15 cellular contexts compared by ENCODE assay signal in the genomic region with DNA sequence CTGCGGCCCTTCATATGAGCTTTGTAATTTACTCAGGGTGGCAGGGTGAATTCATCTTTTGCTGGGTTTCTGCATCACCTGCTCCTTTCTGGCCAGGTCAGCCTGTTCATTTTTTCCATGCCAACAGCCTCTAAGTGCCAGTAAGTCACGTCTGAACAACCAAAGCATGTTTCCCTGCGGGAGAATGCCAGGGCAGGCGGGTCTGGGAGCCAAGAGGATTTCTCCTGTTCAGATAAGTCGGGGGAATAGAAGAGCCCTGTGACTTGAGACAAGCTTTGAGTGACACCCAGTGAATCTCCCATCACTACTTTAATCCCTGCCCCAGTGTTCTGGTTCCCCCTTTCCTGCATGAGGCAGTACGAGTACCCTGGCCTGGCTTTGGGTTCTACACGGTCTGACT.
A peak's percentile ranks its signal among the peaks of the same experiment; 100 is the strongest.
DNase-seq lines count a peak whose midpoint lies in the region; ATAC-seq, FAIRE-seq and TF ChIP-seq lines count a peak whose summit lies in the region.
"Had no signal": no experiment of that assay in that cellular context is flagged by ENCODE, and none has a peak within 500 bp of the region (broad histone marks: within the 10 kb centered on the region; RNA-seq: fewer than 3 reads in every experiment).

No MANE protein-coding gene starts in this region.

- H3K27ac Mint-ChIP-seq in activated T-helper 1 cell treated with anti-CD3 and anti-CD28 coated beads, Interleukin-12 subunit alpha, Interleukin-12 subunit beta, Interleukin-2, Interleukin-4 antibody, amounts not matched to agents 30 ng/mL and 10 ng/mL and 1 ng/mL, durations not matched to agents 14 hours and 24 hours and 36 hours, result peak overlapping the region; percentile 71

- peak overlapping the region; percentile 97 for H3K4me2 ChIP-seq in skeletal muscle satellite cell (ENCODE audit: low read length)

- H3K4me1 Mint-ChIP-seq in activated T-helper 1 cell treated with anti-CD3 and anti-CD28 coated beads, Interleukin-12 subunit alpha, Interleukin-12 subunit beta, Interleukin-2, Interleukin-4 antibody, amounts not matched to agents 30 ng/mL and 10 ng/mL and 1 ng/mL, durations not matched to agents 14 hours and 24 hours and 36 hours (ENCODE audit: low read depth), result peaks cover 57% of the 10 kb centered on the region

- ATAC-seq in GM18498 (IDR thresholded peaks at IDR 0.05; ENCODE audit: unreplicated experiment) (no peak), GM19463 (IDR thresholded peaks at IDR 0.05; ENCODE audit: unreplicated experiment) (no peak), HG03442 (IDR thresholded peaks at IDR 0.05; ENCODE audit: unreplicated experiment) (no peak)
- ATAC-seq: effector memory CD8-positive, alpha-beta T cell had no signal

- H3K27me3 ChIP-seq in skeletal muscle satellite cell (ENCODE audit: control insufficient read depth, insufficient read depth, low read length), result no peaks in the 10 kb centered on the region
- H3K27me3 ChIP-seq: tibial nerve had no signal

- H3K36me3 Mint-ChIP-seq in activated T-helper 1 cell treated with anti-CD3 and anti-CD28 coated beads, Interleukin-12 subunit alpha, Interleukin-12 subunit beta, Interleukin-2, Interleukin-4 antibody, amounts not matched to agents 30 ng/mL and 10 ng/mL and 1 ng/mL, durations not matched to agents 14 hours and 24 hours and 36 hours (ENCODE audit: low read depth), result no peaks in the 10 kb centered on the region

- H3K4me1 ChIP-seq in kidney (ENCODE audit: control insufficient read depth in 1 of 2, insufficient read depth in 1 of 2, low read depth in 1 of 2, low read length in 2 of 2), result peaks cover 31 to 39% of the 10 kb centered on the region in 2 donors
- H3K4me1 ChIP-seq in skeletal muscle satellite cell (ENCODE audit: control insufficient read depth, insufficient read depth, low read length), result peaks cover 78% of the 10 kb centered on the region

- H3K9me3 Mint-ChIP-seq in activated T-helper 1 cell treated with anti-CD3 and anti-CD28 coated beads, Interleukin-12 subunit alpha, Interleukin-12 subunit beta, Interleukin-2, Interleukin-4 antibody, amounts not matched to agents 30 ng/mL and 10 ng/mL and 1 ng/mL, durations not matched to agents 14 hours and 24 hours and 36 hours, result no peaks in the 10 kb centered on the region
- H3K9me3 Mint-ChIP-seq: effector memory CD8-positive, alpha-beta T cell had no signal

- peak overlapping the region; percentile 61 to 68 for H3K27ac ChIP-seq in kidney (ENCODE audit: low read depth in 2 of 2, low read length in 2 of 2)

- no peak for TF ChIP-seq CTCF in kidney (IDR thresholded peaks at IDR 0.05; ENCODE audit: borderline replicate concordance, extremely low read depth, insufficient read depth)

- H3K4me3 Mint-ChIP-seq in activated T-helper 1 cell treated with anti-CD3 and anti-CD28 coated beads, Interleukin-12 subunit alpha, Interleukin-12 subunit beta, Interleukin-2, Interleukin-4 antibody, amounts not matched to agents 30 ng/mL and 10 ng/mL and 1 ng/mL, durations not matched to agents 14 hours and 24 hours and 36 hours, result no peak overlapping the region

- H3K27me3 Mint-ChIP-seq in activated T-helper 1 cell treated with anti-CD3 and anti-CD28 coated beads, Interleukin-12 subunit alpha, Interleukin-12 subunit beta, Interleukin-2, Interleukin-4 antibody, amounts not matched to agents 30 ng/mL and 10 ng/mL and 1 ng/mL, durations not matched to agents 14 hours and 24 hours and 36 hours (ENCODE audit: insufficient read depth), result no peaks in the 10 kb centered on the region
- H3K27me3 Mint-ChIP-seq: progenitor cell of endocrine pancreas had no signal

- H3K9ac ChIP-seq in kidney (ENCODE audit: low read length in 2 of 2) (no peak overlapping the region), skeletal muscle satellite cell (ENCODE audit: low read depth, low read length) (peak overlapping the region; percentile 89)

- no peaks in the 10 kb centered on the region for H3K36me3 ChIP-seq in kidney (ENCODE audit: control insufficient read depth in 1 of 2, insufficient read depth in 2 of 2, low read length in 2 of 2)
- no peaks in the 10 kb centered on the region for H3K36me3 ChIP-seq in skeletal muscle satellite cell (ENCODE audit: insufficient read depth, low read length)
- H3K36me3 ChIP-seq: tibial nerve had no signal

- intact Hi-C loops in activated T-helper 1 cell treated with anti-CD3 and anti-CD28 coated beads, Interleukin-12 subunit alpha, Interleukin-12 subunit beta, Interleukin-2, Interleukin-4 antibody, amounts not matched to agents 30 ng/mL and 10 ng/mL and 1 ng/mL, durations not matched to agents 14 hours and 24 hours and 36 hours (cut with micrococcal nuclease), result no loop called here
- intact Hi-C loops in kidney (cut with DNase I), result no loop called here

- DNase-seq in EH (ENCODE audit: low read depth) (peak; percentile 36), kidney (peak; percentile 70), hippocampal formation (lab: John Stamatoyannopoulos, UW) (no peak)
- DNase-seq in activated T-helper 1 cell treated with anti-CD3 and anti-CD28 coated beads, Interleukin-12 subunit alpha, Interleukin-12 subunit beta, Interleukin-2, Interleukin-4 antibody, amounts not matched to agents 30 ng/mL and 10 ng/mL and 1 ng/mL, durations not matched to agents 14 hours and 24 hours and 36 hours (ENCODE audit: low spot score), result no peak
- DNase-seq: activated CD4-positive, alpha-beta T cell treated with anti-CD3 and anti-CD28 coated beads, Interleukin-2, amount 50 U/mL, for 1 hour; activated naive CD4-positive, alpha-beta T cell treated with anti-CD3 and anti-CD28 coated beads, Interleukin-2, amount 50 U/mL, for 16 hours; effector memory CD8-positive, alpha-beta T cell; MV-4-11; NCI-H524 treated with DMSO at 0.1 percent for 48 hours had no signal

- H3K4me3 ChIP-seq in kidney (ENCODE audit: low read length in 2 of 2), result no peak overlapping the region
- no peak overlapping the region for H3K4me3 ChIP-seq in skeletal muscle satellite cell (ENCODE audit: low read length)
- H3K4me3 ChIP-seq: tibial nerve had no signal

- no peaks in the 10 kb centered on the region for H3K9me3 ChIP-seq in kidney (ENCODE audit: control insufficient read depth in 1 of 2, low read length in 2 of 2)
- no peaks in the 10 kb centered on the region for H3K9me3 ChIP-seq in skeletal muscle satellite cell (replicated peaks; ENCODE audit: low read length)
- H3K9me3 ChIP-seq: tibial nerve had no signal

- FAIRE-seq in kidney (lab: Jason Lieb, UNC), result no peak

Comparison
In these comparisons a context has a peak if more than half of its experiments do, and no peak if none do; other contexts are left out.
1. DNase-seq: peak in EH (single experiment) and kidney (single experiment); none in activated T-helper 1 cell treated with anti-CD3 and anti-CD28 coated beads, Interleukin-12 subunit alpha, Interleukin-12 subunit beta, Interleukin-2, Interleukin-4 antibody, amounts not matched to agents 30 ng/mL and 10 ng/mL and 1 ng/mL, durations not matched to agents 14 hours and 24 hours and 36 hours (single experiment) and hippocampal formation (0 of 2).